Comparison of ENCODE assay signal across 1 cellular context in the genomic region with DNA sequence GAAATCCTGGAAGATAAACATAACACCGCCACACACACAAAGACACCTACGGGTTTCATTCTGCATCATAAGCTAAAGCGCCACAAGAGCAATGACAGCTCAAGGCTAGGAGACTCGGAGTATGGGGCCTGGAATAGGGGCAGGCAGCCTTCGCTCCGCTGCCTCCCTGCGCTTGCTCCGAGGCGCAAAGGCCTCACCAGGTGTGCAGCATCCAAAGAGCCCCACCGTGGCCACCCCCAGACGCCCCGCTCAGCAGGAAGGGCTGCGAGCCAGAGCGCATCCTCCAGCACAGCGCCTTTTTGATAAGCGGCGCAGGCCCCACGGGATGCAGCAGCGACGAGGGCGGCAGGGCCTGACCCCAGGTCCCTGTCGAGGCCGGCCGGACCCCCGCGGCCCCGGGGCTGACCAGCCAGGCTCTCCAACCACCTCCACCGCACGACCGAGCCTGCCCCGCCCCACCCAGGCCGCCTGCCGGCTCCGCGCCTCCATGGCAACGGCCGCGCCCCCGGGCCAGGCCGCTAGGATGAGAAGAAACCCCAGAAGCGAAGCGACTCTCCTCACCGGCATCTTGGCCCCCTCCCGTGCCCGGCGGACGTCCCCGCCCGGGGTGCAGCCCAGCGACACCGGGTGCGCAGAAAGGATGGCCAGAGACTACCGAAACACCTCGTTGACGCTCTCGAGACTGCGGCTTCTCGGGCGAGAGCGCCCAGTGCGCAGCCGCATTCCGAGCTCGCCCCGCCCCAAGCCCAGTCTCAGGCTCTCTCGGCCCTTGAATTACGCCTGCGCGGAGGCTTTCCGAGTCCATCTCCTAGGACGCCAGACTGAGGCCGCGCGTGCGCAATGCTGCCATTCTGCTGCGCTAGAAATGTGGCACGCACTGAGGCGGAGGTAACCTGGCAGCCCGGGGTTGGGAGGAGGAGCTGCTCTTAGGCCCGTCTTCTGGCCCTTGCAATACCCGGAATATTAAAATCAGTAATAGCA.
TF ChIP-seq lines count a peak whose summit lies in the region.

A gene (minus strand): TSS at position 694 of the 981 bp plus-strand sequence. CDS start 127 bp downstream, at position 567.

TF ChIP-seq in K562, 482 proteins besides CTCF, POLR2A, EP300 and RAD21 (continued from another document and continues in another):
- TF ChIP-seq, protein P1, sequence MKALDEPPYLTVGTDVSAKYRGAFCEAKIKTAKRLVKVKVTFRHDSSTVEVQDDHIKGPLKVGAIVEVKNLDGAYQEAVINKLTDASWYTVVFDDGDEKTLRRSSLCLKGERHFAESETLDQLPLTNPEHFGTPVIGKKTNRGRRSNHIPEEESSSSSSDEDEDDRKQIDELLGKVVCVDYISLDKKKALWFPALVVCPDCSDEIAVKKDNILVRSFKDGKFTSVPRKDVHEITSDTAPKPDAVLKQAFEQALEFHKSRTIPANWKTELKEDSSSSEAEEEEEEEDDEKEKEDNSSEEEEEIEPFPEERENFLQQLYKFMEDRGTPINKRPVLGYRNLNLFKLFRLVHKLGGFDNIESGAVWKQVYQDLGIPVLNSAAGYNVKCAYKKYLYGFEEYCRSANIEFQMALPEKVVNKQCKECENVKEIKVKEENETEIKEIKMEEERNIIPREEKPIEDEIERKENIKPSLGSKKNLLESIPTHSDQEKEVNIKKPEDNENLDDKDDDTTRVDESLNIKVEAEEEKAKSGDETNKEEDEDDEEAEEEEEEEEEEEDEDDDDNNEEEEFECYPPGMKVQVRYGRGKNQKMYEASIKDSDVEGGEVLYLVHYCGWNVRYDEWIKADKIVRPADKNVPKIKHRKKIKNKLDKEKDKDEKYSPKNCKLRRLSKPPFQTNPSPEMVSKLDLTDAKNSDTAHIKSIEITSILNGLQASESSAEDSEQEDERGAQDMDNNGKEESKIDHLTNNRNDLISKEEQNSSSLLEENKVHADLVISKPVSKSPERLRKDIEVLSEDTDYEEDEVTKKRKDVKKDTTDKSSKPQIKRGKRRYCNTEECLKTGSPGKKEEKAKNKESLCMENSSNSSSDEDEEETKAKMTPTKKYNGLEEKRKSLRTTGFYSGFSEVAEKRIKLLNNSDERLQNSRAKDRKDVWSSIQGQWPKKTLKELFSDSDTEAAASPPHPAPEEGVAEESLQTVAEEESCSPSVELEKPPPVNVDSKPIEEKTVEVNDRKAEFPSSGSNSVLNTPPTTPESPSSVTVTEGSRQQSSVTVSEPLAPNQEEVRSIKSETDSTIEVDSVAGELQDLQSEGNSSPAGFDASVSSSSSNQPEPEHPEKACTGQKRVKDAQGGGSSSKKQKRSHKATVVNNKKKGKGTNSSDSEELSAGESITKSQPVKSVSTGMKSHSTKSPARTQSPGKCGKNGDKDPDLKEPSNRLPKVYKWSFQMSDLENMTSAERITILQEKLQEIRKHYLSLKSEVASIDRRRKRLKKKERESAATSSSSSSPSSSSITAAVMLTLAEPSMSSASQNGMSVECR (CRISPR knock-in tag; IDR thresholded peaks at IDR 0.05): peak; percentile 83
- TF ChIP-seq, protein P2, sequence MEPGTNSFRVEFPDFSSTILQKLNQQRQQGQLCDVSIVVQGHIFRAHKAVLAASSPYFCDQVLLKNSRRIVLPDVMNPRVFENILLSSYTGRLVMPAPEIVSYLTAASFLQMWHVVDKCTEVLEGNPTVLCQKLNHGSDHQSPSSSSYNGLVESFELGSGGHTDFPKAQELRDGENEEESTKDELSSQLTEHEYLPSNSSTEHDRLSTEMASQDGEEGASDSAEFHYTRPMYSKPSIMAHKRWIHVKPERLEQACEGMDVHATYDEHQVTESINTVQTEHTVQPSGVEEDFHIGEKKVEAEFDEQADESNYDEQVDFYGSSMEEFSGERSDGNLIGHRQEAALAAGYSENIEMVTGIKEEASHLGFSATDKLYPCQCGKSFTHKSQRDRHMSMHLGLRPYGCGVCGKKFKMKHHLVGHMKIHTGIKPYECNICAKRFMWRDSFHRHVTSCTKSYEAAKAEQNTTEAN (CRISPR knock-in tag; IDR thresholded peaks at IDR 0.05): no peak
- TF ChIP-seq NRF1 (conservative IDR thresholded peaks at IDR 0.05 in 1 of 2, IDR thresholded peaks at IDR 0.05 in 1 of 2) (peak; percentile 99), SOX6 (IDR thresholded peaks at IDR 0.05) (no peak), SMARCA5 (IDR thresholded peaks at IDR 0.05) (no peak), FOXP1 (CRISPR knock-in tag; IDR thresholded peaks at IDR 0.05) (no peak; the same call in 1 of the 2 replicates), RBM15 (IDR thresholded peaks at IDR 0.05; ENCODE audit: insufficient read depth, low read length) (no peak), SRSF9 (IDR thresholded peaks at IDR 0.05; ENCODE audit: borderline replicate concordance, low read depth, low read length) (no peak), PRMT5 (CRISPR knock-in tag; IDR thresholded peaks at IDR 0.05) (no peak), DNMT1 (IDR thresholded peaks at IDR 0.05) (no peak), BRCA1 (IDR thresholded peaks at IDR 0.05) (no peak), BRCA1 (CRISPR knock-in tag; IDR thresholded peaks at IDR 0.05) (peak; percentile 79; the same call in 1 of the 2 replicates), PHTF2 (CRISPR knock-in tag; IDR thresholded peaks at IDR 0.05) (no peak), GATA2 (CRISPR knock-in tag; IDR thresholded peaks at IDR 0.05) (no peak), MECOM (CRISPR knock-in tag; IDR thresholded peaks at IDR 0.05) (no peak), TBP (optimal IDR thresholded peaks at IDR 0.05; ENCODE audit: low read depth, low read length) (peak; percentile 26), RFX1 (IDR thresholded peaks at IDR 0.05) (peak; percentile 91), GTF2E2 (tag; IDR thresholded peaks at IDR 0.05) (no peak), MYC (IDR thresholded peaks at IDR 0.05; ENCODE audit: low read depth, low read length) (peak; percentile 17; the same call in 1 of the 2 replicates), MYC (CRISPR knock-in tag; IDR thresholded peaks at IDR 0.05; ENCODE audit: borderline replicate concordance, low read depth) (no peak), THRAP3 (IDR thresholded peaks at IDR 0.05; ENCODE audit: borderline replicate concordance) (no peak), TARDBP (IDR thresholded peaks at IDR 0.05) (no peak), CREBBP (IDR thresholded peaks at IDR 0.05; ENCODE audit: low read depth, low read length) (no peak), ATF7 (IDR thresholded peaks at IDR 0.05) (peak; percentile 61; the same call in 1 of the 2 replicates), CCNT2 (IDR thresholded peaks at IDR 0.05; ENCODE audit: borderline replicate concordance, extremely low read depth, insufficient read length, low read depth, low read length) (peak; percentile 62), ZNF778 (CRISPR knock-in tag; IDR thresholded peaks at IDR 0.05) (no peak), KHSRP (IDR thresholded peaks at IDR 0.05) (no peak), ZNF785 (CRISPR knock-in tag; IDR thresholded peaks at IDR 0.05) (no peak), NFE2 (IDR thresholded peaks at IDR 0.05; ENCODE audit: low read depth) (no peak), POU5F1 (IDR thresholded peaks at IDR 0.05; ENCODE audit: borderline replicate concordance, low read depth, low read length, partially characterized antibody) (no peak), SAP30 (IDR thresholded peaks at IDR 0.05; ENCODE audit: borderline replicate concordance, insufficient read depth, low read depth, low read length, poor library complexity, severe bottlenecking) (peak; percentile 74), NCOA1 (IDR thresholded peaks at IDR 0.05; ENCODE audit: low read depth) (no peak), SRF (CRISPR knock-in tag; IDR thresholded peaks at IDR 0.05) (no peak), ZNF232 (CRISPR knock-in tag; IDR thresholded peaks at IDR 0.05) (no peak), CXXC5 (CRISPR knock-in tag; IDR thresholded peaks at IDR 0.05) (peak; percentile 77), ZSCAN29 (IDR thresholded peaks at IDR 0.05) (no peak), MAFK (IDR thresholded peaks at IDR 0.05; ENCODE audit: low read length) (no peak), TAL1 (IDR thresholded peaks at IDR 0.05) (no peak), ZBED1 (IDR thresholded peaks at IDR 0.05) (no peak), GATAD2A (IDR thresholded peaks at IDR 0.05) (no peak), HMG20B (CRISPR knock-in tag; IDR thresholded peaks at IDR 0.05) (no peak), RBM34 (IDR thresholded peaks at IDR 0.05; ENCODE audit: borderline replicate concordance, insufficient read depth, low read length) (no peak), LCOR (CRISPR knock-in tag; IDR thresholded peaks at IDR 0.05) (no peak), TEAD4 (IDR thresholded peaks at IDR 0.05; ENCODE audit: low read length) (no peak), TEAD4 (CRISPR knock-in tag; IDR thresholded peaks at IDR 0.05; ENCODE audit: borderline replicate concordance) (peak; percentile 61; the same call in 1 of the 2 replicates), MTA2 (IDR thresholded peaks at IDR 0.05; ENCODE audit: low read depth) (no peak), ILF3 (IDR thresholded peaks at IDR 0.05; ENCODE audit: borderline replicate concordance) (no peak)
- TF ChIP-seq, protein P3, sequence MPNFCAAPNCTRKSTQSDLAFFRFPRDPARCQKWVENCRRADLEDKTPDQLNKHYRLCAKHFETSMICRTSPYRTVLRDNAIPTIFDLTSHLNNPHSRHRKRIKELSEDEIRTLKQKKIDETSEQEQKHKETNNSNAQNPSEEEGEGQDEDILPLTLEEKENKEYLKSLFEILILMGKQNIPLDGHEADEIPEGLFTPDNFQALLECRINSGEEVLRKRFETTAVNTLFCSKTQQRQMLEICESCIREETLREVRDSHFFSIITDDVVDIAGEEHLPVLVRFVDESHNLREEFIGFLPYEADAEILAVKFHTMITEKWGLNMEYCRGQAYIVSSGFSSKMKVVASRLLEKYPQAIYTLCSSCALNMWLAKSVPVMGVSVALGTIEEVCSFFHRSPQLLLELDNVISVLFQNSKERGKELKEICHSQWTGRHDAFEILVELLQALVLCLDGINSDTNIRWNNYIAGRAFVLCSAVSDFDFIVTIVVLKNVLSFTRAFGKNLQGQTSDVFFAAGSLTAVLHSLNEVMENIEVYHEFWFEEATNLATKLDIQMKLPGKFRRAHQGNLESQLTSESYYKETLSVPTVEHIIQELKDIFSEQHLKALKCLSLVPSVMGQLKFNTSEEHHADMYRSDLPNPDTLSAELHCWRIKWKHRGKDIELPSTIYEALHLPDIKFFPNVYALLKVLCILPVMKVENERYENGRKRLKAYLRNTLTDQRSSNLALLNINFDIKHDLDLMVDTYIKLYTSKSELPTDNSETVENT (CRISPR knock-in tag; IDR thresholded peaks at IDR 0.05): no peak
- TF ChIP-seq, protein P4, sequence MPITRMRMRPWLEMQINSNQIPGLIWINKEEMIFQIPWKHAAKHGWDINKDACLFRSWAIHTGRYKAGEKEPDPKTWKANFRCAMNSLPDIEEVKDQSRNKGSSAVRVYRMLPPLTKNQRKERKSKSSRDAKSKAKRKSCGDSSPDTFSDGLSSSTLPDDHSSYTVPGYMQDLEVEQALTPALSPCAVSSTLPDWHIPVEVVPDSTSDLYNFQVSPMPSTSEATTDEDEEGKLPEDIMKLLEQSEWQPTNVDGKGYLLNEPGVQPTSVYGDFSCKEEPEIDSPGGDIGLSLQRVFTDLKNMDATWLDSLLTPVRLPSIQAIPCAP (CRISPR knock-in tag; IDR thresholded peaks at IDR 0.05; ENCODE audit: borderline replicate concordance): no peak
- TF ChIP-seq, protein P5, sequence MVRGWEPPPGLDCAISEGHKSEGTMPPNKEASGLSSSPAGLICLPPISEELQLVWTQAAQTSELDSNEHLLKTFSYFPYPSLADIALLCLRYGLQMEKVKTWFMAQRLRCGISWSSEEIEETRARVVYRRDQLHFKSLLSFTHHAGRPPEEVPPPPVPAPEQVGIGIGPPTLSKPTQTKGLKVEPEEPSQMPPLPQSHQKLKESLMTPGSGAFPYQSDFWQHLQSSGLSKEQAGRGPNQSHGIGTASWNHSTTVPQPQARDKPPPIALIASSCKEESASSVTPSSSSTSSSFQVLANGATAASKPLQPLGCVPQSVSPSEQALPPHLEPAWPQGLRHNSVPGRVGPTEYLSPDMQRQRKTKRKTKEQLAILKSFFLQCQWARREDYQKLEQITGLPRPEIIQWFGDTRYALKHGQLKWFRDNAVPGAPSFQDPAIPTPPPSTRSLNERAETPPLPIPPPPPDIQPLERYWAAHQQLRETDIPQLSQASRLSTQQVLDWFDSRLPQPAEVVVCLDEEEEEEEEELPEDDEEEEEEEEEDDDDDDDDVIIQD (CRISPR knock-in tag; IDR thresholded peaks at IDR 0.05): no peak
- TF ChIP-seq, protein P6, sequence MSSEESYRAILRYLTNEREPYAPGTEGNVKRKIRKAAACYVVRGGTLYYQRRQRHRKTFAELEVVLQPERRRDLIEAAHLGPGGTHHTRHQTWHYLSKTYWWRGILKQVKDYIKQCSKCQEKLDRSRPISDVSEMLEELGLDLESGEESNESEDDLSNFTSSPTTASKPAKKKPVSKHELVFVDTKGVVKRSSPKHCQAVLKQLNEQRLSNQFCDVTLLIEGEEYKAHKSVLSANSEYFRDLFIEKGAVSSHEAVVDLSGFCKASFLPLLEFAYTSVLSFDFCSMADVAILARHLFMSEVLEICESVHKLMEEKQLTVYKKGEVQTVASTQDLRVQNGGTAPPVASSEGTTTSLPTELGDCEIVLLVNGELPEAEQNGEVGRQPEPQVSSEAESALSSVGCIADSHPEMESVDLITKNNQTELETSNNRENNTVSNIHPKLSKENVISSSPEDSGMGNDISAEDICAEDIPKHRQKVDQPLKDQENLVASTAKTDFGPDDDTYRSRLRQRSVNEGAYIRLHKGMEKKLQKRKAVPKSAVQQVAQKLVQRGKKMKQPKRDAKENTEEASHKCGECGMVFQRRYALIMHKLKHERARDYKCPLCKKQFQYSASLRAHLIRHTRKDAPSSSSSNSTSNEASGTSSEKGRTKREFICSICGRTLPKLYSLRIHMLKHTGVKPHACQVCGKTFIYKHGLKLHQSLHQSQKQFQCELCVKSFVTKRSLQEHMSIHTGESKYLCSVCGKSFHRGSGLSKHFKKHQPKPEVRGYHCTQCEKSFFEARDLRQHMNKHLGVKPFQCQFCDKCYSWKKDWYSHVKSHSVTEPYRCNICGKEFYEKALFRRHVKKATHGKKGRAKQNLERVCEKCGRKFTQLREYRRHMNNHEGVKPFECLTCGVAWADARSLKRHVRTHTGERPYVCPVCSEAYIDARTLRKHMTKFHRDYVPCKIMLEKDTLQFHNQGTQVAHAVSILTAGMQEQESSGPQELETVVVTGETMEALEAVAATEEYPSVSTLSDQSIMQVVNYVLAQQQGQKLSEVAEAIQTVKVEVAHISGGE (CRISPR knock-in tag; IDR thresholded peaks at IDR 0.05): no peak
- TF ChIP-seq, protein P7, sequence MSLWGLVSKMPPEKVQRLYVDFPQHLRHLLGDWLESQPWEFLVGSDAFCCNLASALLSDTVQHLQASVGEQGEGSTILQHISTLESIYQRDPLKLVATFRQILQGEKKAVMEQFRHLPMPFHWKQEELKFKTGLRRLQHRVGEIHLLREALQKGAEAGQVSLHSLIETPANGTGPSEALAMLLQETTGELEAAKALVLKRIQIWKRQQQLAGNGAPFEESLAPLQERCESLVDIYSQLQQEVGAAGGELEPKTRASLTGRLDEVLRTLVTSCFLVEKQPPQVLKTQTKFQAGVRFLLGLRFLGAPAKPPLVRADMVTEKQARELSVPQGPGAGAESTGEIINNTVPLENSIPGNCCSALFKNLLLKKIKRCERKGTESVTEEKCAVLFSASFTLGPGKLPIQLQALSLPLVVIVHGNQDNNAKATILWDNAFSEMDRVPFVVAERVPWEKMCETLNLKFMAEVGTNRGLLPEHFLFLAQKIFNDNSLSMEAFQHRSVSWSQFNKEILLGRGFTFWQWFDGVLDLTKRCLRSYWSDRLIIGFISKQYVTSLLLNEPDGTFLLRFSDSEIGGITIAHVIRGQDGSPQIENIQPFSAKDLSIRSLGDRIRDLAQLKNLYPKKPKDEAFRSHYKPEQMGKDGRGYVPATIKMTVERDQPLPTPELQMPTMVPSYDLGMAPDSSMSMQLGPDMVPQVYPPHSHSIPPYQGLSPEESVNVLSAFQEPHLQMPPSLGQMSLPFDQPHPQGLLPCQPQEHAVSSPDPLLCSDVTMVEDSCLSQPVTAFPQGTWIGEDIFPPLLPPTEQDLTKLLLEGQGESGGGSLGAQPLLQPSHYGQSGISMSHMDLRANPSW (CRISPR knock-in tag; IDR thresholded peaks at IDR 0.05): 0 out of 2 replicates have a peak, but pooled peaks have one; percentile 14
